ENCODE assay signal across 35 cellular contexts in the genomic region with DNA sequence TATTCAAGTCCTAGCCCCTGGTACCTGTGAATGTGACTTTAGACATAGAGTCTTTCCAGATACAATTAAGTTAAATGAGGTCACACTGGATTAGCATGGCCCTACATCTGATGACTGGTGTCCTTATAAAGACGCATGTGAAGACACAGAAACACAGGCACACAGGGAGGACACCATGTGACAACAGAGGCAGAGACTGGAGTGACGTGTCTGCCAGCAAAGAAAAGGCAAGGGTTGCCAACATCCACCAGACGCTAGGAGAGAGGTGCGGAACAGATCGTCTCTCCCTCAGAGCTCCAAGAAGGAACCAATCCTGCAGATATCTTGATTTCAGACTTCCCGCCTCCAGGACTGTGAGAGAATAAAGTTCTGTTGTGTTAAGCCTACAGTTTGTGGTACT. TPM values are rescaled to one million over a fixed set of nuclear protein-coding genes. Genes with fewer than 3 reads are reported as not detected.
"Had no signal": no experiment of that assay in that cellular context is flagged by ENCODE, and none has a peak within 500 bp of the region (broad histone marks: within the 10 kb centered on the region; RNA-seq: fewer than 3 reads in every experiment).

No MANE protein-coding gene starts in this region.

- H2AFZ ChIP-seq: hepatocyte had no signal

- H3K9me3 Mint-ChIP-seq: endodermal cell; naive thymus-derived CD4-positive, alpha-beta T cell; stimulated activated naive CD8-positive, alpha-beta T cell treated with anti-CD3 and anti-CD28 coated beads, Interleukin-15, amount 100 ng/mL, for 72 hours had no signal

- H3K9me3 ChIP-seq: gastrocnemius medialis, ovary, psoas muscle, right lobe of liver, suprapubic skin, thyroid gland, vagina had no signal

- ATAC-seq: esophagus mucosa; left colon; naive thymus-derived CD4-positive, alpha-beta T cell; right lobe of liver had no signal

- FAIRE-seq: colon, small intestine had no signal

- H3K79me2 ChIP-seq: hepatocyte had no signal

- H3K4me1 ChIP-seq: gastrocnemius medialis, psoas muscle, right lobe of liver, suprapubic skin, thyroid gland, vagina had no signal

- H3K27ac Mint-ChIP-seq: endodermal cell; naive thymus-derived CD4-positive, alpha-beta T cell; stimulated activated naive CD8-positive, alpha-beta T cell treated with anti-CD3 and anti-CD28 coated beads, Interleukin-15, amount 100 ng/mL, for 72 hours had no signal

- H3K27ac ChIP-seq: epithelial cell of prostate, gastrocnemius medialis, hepatocyte, ovary, psoas muscle, right lobe of liver, suprapubic skin, thyroid gland, vagina had no signal

- H3K27me3 ChIP-seq: gastrocnemius medialis, hepatocyte, ovary, right lobe of liver, thyroid gland, vagina had no signal

- H3K4me3 ChIP-seq: gastrocnemius medialis, hepatocyte, ovary, psoas muscle, right lobe of liver, suprapubic skin, thyroid gland, vagina had no signal

- H3K36me3 ChIP-seq: gastrocnemius medialis, ovary, right lobe of liver, suprapubic skin, thyroid gland, vagina had no signal

- H3K4me2 ChIP-seq: hepatocyte had no signal

- DNase-seq: effector CD8-positive, alpha-beta T cell; endodermal cell; foreskin fibroblast; gastrocnemius medialis; head of caudate nucleus; islet precursor cell; kidney glomerular epithelial cell; left colon; mesenchymal stem cell; midbrain; naive thymus-derived CD4-positive, alpha-beta T cell; occipital lobe; ovary; posterior cingulate gyrus; psoas muscle; right lobe of liver; small intestine; stimulated activated CD4-positive, alpha-beta T cell treated with anti-CD3 and anti-CD28 coated beads, Interleukin-15, amount 100 ng/mL, for 24 hours; stimulated activated CD4-positive, alpha-beta T cell treated with anti-CD3 and anti-CD28 coated beads, Interleukin-2, amount 100 ng/mL, for 48 hours; stimulated activated naive CD4-positive, alpha-beta T cell; stimulated activated naive CD8-positive, alpha-beta T cell treated with anti-CD3 and anti-CD28 coated beads, Interleukin-15, amount 100 ng/mL, for 72 hours; thyroid gland; trophoblast cell had no signal

- H3K4me3 Mint-ChIP-seq: endodermal cell; naive thymus-derived CD4-positive, alpha-beta T cell; stimulated activated naive CD8-positive, alpha-beta T cell treated with anti-CD3 and anti-CD28 coated beads, Interleukin-15, amount 100 ng/mL, for 72 hours had no signal

RNA-seq across cellular contexts. Expression of gene CX3CR1, which starts 42.8 kb away (rescaled TPM):
- total RNA-seq: endodermal cell, glomerular endothelial cell, lung microvascular endothelial cell, renal cortical epithelial cell, vagina had no signal
- polyA plus RNA-seq: hepatocyte, neural cell had no signal

RNA-seq across cellular contexts. Expression of gene XIRP1, which starts 44.6 kb away (rescaled TPM):
- total RNA-seq: cerebellum, endodermal cell, esophagus mucosa, glomerular endothelial cell, left colon, liver, lung microvascular endothelial cell, occipital lobe, renal cortical epithelial cell, suprapubic skin, thyroid gland, vagina had no signal
- polyA plus RNA-seq: naive thymus-derived CD4-positive, alpha-beta T cell; neural cell had no signal
